ENCODE assay signal across 1 cellular context in the genomic region with DNA sequence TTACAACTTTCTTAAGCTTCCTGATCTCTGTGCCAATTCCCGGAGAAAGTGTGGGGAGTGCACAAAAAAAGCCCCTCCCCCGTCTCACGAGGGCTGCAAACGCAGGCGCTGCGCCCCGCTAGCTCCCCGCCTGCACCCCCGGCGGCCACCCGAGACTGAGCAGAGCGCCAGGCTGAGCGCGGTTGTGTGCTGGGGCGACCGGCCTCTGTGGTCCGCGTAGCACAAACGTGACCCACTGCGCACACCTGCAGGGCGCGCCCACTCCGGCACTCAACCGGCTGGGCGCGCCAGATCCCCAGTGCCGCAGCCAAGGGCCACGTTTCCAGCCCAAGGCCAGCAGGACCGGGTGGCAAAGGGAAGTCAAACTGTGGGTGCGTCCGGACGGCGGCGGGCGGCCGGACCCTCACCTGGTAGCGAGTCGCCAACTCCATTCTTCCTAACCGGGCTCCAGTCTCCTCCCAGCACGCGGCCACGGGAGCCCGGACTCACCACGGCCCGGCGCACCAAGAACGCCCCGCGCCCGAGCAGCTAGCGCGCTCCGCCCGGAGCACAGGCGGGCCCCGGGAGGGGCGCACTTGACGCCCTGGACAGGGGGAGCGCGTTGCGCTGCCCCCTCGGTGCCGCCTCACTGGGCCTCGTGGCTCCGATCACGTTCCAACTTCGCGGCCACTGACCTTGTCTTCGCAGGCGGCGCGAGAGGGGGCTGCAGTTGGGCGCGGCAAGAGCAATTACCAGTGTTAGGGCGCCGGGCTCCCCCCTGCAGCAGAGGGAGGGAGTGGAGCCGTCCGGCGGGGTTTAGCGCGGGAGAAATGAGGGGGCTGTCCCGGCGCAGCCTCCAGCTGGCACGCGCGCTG.
TF ChIP-seq lines count a peak whose summit lies in the region.

A gene with protein sequence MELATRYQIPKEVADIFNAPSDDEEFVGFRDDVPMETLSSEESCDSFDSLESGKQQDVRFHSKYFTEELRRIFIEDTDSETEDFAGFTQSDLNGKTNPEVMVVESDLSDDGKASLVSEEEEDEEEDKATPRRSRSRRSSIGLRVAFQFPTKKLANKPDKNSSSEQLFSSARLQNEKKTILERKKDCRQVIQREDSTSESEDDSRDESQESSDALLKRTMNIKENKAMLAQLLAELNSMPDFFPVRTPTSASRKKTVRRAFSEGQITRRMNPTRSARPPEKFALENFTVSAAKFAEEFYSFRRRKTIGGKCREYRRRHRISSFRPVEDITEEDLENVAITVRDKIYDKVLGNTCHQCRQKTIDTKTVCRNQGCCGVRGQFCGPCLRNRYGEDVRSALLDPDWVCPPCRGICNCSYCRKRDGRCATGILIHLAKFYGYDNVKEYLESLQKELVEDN (minus strand): TSS at position 526 of the 854 bp plus-strand sequence. CDS start 95 bp downstream, at position 431.

TF ChIP-seq in HCT116, 20 proteins besides CTCF, POLR2A, EP300 and RAD21 (continued from another document):
- TF ChIP-seq, protein P1, sequence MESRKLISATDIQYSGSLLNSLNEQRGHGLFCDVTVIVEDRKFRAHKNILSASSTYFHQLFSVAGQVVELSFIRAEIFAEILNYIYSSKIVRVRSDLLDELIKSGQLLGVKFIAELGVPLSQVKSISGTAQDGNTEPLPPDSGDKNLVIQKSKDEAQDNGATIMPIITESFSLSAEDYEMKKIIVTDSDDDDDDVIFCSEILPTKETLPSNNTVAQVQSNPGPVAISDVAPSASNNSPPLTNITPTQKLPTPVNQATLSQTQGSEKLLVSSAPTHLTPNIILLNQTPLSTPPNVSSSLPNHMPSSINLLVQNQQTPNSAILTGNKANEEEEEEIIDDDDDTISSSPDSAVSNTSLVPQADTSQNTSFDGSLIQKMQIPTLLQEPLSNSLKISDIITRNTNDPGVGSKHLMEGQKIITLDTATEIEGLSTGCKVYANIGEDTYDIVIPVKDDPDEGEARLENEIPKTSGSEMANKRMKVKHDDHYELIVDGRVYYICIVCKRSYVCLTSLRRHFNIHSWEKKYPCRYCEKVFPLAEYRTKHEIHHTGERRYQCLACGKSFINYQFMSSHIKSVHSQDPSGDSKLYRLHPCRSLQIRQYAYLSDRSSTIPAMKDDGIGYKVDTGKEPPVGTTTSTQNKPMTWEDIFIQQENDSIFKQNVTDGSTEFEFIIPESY (IDR thresholded peaks at IDR 0.05; ENCODE audit: extremely low read depth, insufficient replicate concordance, low read length): no peak
